ENCODE assay signal across 8 cellular contexts in genomic region chr9:35811364-35812024, GRCh38. TPM values are rescaled to one million over a fixed set of nuclear protein-coding genes. Genes with fewer than 3 reads are reported as not detected.
DNase-seq lines count a peak whose midpoint lies in the region; ATAC-seq and TF ChIP-seq lines count a peak whose summit lies in the region.

No MANE protein-coding gene starts in this region.

- H3K79me2 ChIP-seq in parathyroid adenoma, result no peaks in the 10 kb centered on the region

- H3K4me3 ChIP-seq in esophagus squamous epithelium, result peak overlapping the region; percentile 20 to 66 (median 52)
- H3K4me3 ChIP-seq in parathyroid adenoma (ENCODE audit: low read depth, low read length), result peak overlapping the region; percentile 54

- H3K27me3 ChIP-seq in esophagus squamous epithelium (no peaks in the 10 kb centered on the region), parathyroid adenoma (ENCODE audit: control insufficient read depth, insufficient read depth, low read length) (no peaks in the 10 kb centered on the region)

- H3K9me3 ChIP-seq in esophagus squamous epithelium (no peaks in the 10 kb centered on the region), parathyroid adenoma (ENCODE audit: control insufficient read depth, low read length) (no peaks in the 10 kb centered on the region)

- H3K4me1 ChIP-seq in esophagus squamous epithelium, result peaks cover 11 to 44% (median 28%) of the 10 kb centered on the region in 3 donors
- peaks cover 17% of the 10 kb centered on the region for H3K4me1 ChIP-seq in parathyroid adenoma

- H3K4me2 ChIP-seq in parathyroid adenoma (ENCODE audit: low read length), result peak overlapping the region; percentile 63

- H2AFZ ChIP-seq in parathyroid adenoma, result peak overlapping the region; percentile 79

- DNase-seq in EL (peak; percentile 30), RPMI8226 (peak; percentile 20), esophagus squamous epithelium (lab: John Stamatoyannopoulos, UW) (no peak), NCI-H2107 treated with DMSO at 0.1 percent for 48 hours (lab: John Stamatoyannopoulos, UW; ENCODE audit: unreplicated experiment) (no peak), ureter (ENCODE audit: low spot score) (no peak)
- no peak for DNase-seq in effector CD8-positive, alpha-beta T cell (lab: John Stamatoyannopoulos, UW)

- intact Hi-C loops in esophagus squamous epithelium (cut with DNase I), result no loop called here

- ATAC-seq in GM19324 (IDR thresholded peaks at IDR 0.05; ENCODE audit: low FRiP score, unreplicated experiment), result no peak

- H3K36me3 ChIP-seq in esophagus squamous epithelium, result peaks cover 0 to 24% (median 0%) of the 10 kb centered on the region in 3 donors
- no peaks in the 10 kb centered on the region for H3K36me3 ChIP-seq in parathyroid adenoma (ENCODE audit: control insufficient read depth, insufficient read depth, low read length)

- TF ChIP-seq POLR2A in esophagus squamous epithelium (IDR thresholded peaks at IDR 0.05), result no peak

- TF ChIP-seq CTCF in esophagus squamous epithelium (IDR thresholded peaks at IDR 0.05), result no peak
- TF ChIP-seq CTCF in parathyroid adenoma (IDR thresholded peaks at IDR 0.05), result no peak

- peak overlapping the region in 3 of 4 donors; percentile 72 to 82 (median 75) for H3K27ac ChIP-seq in esophagus squamous epithelium
- peak overlapping the region; percentile 48 for H3K27ac ChIP-seq in parathyroid adenoma

- H3K9ac ChIP-seq in parathyroid adenoma, result no peak overlapping the region

- 13 to 17% methylated on average over 12 of the region's 13 CpGs for WGBS in esophagus squamous epithelium, 2 donors

RNA-seq across cellular contexts. Expression of gene SPAG8, which starts 0.6 kb away (rescaled TPM):
- total RNA-seq in esophagus squamous epithelium (not detected), ureter (6.4 TPM)

RNA-seq across cellular contexts. Expression of gene HINT2, which starts 3.3 kb away (rescaled TPM):
- total RNA-seq in esophagus squamous epithelium, result 10 to 100 TPM; 13.2 to 34.9 (median 19.5) TPM
- total RNA-seq in ureter, result 40.5 TPM

RNA-seq across cellular contexts. Expression of gene FAM221B, which starts 17.0 kb away (rescaled TPM):
- total RNA-seq in esophagus squamous epithelium, result not detected
- 0.26 TPM for total RNA-seq in ureter

RNA-seq across cellular contexts. Expression of gene TMEM8B, which starts 17.5 kb away (rescaled TPM):
- total RNA-seq in esophagus squamous epithelium, result 1 to 10 TPM in 2 of 4 donors, under 1 TPM in 2; 0.35 to 4.8 (median 1.4) TPM
- 32.3 TPM for total RNA-seq in ureter

RNA-seq across cellular contexts. Expression of gene NPR2, which starts 20.1 kb away (rescaled TPM):
- total RNA-seq in esophagus squamous epithelium (10 to 100 TPM in 1 of 4 donors, 1 to 10 TPM in 1, under 1 TPM in 2; 0.08 to 12.2 (median 1.8) TPM), ureter (21.8 TPM)

Comparison
In these comparisons a context has a peak if more than half of its experiments do, and no peak if none do; other contexts are left out.
1. DNase-seq: peak in EL (single experiment) and RPMI8226 (single experiment); none in esophagus squamous epithelium (single experiment), effector CD8-positive, alpha-beta T cell (single experiment), NCI-H2107 treated with DMSO at 0.1 percent for 48 hours (single experiment) and ureter (single experiment).